Comparison of ENCODE assay signal across 2 cellular contexts in the genomic region with DNA sequence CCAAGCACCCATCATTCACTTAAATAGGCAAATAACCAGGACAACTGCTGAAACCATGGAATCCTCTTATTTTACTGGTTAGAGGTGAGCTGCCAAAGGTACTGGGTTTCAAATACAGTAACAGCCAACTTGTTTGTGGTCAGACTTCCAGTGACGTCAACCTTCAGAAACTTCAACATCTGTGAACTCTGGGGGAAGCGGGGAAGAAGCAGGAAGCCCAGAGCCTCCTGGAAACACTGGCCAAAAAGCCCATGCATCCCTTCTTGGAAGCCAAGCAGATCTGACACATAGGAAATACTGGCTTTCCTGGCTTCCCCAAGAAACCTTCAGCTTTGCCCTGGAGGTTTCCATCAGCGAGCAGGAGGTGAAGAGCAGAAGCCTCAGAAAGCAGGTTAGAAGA.
TF ChIP-seq lines count a peak whose summit lies in the region.

No MANE protein-coding gene starts in this region.

TF ChIP-seq in IMR-90, 13 proteins besides CTCF, POLR2A, EP300 and RAD21:
- no peak for TF ChIP-seq MAZ (IDR thresholded peaks at IDR 0.05; ENCODE audit: borderline replicate concordance, low read depth, low read length)
- TF ChIP-seq CEBPB (IDR thresholded peaks at IDR 0.05; ENCODE audit: low read depth, low read length): no peak
- no peak for TF ChIP-seq RFX5 (IDR thresholded peaks at IDR 0.05; ENCODE audit: low read depth, low read length)
- no peak for TF ChIP-seq CHD1 (IDR thresholded peaks at IDR 0.05; ENCODE audit: low read depth, low read length)
- TF ChIP-seq, protein P1, sequence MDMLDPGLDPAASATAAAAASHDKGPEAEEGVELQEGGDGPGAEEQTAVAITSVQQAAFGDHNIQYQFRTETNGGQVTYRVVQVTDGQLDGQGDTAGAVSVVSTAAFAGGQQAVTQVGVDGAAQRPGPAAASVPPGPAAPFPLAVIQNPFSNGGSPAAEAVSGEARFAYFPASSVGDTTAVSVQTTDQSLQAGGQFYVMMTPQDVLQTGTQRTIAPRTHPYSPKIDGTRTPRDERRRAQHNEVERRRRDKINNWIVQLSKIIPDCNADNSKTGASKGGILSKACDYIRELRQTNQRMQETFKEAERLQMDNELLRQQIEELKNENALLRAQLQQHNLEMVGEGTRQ (IDR thresholded peaks at IDR 0.05; ENCODE audit: low read depth, low read length): no peak
- no peak for TF ChIP-seq BHLHE40 (IDR thresholded peaks at IDR 0.05; ENCODE audit: low read depth, low read length)
- no peak for TF ChIP-seq NFE2L2 (IDR thresholded peaks at IDR 0.05; ENCODE audit: low read depth, low read length)
- TF ChIP-seq RCOR1 (IDR thresholded peaks at IDR 0.05; ENCODE audit: insufficient replicate concordance, low read length): no peak
- no peak for TF ChIP-seq MAFK (IDR thresholded peaks at IDR 0.05; ENCODE audit: low read depth, low read length)
- no peak for TF ChIP-seq FOS (IDR thresholded peaks at IDR 0.05; ENCODE audit: low read depth, low read length)
- TF ChIP-seq SMC3 (IDR thresholded peaks at IDR 0.05; ENCODE audit: low read depth, low read length): no peak
- TF ChIP-seq, protein P2, sequence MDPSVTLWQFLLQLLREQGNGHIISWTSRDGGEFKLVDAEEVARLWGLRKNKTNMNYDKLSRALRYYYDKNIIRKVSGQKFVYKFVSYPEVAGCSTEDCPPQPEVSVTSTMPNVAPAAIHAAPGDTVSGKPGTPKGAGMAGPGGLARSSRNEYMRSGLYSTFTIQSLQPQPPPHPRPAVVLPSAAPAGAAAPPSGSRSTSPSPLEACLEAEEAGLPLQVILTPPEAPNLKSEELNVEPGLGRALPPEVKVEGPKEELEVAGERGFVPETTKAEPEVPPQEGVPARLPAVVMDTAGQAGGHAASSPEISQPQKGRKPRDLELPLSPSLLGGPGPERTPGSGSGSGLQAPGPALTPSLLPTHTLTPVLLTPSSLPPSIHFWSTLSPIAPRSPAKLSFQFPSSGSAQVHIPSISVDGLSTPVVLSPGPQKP (IDR thresholded peaks at IDR 0.05; ENCODE audit: borderline replicate concordance, low read depth, low read length): no peak
TF ChIP-seq in IMR-90: peak in this region for 0.

TF ChIP-seq in K562, 482 proteins besides CTCF, POLR2A, EP300 and RAD21:
- TF ChIP-seq, protein P3, sequence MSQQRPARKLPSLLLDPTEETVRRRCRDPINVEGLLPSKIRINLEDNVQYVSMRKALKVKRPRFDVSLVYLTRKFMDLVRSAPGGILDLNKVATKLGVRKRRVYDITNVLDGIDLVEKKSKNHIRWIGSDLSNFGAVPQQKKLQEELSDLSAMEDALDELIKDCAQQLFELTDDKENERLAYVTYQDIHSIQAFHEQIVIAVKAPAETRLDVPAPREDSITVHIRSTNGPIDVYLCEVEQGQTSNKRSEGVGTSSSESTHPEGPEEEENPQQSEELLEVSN (IDR thresholded peaks at IDR 0.05; ENCODE audit: borderline replicate concordance in 1 of 2, extremely low read depth in 1 of 2, insufficient read depth in 1 of 2, insufficient read length in 1 of 2, low read depth in 1 of 2, low read length in 1 of 2, poor library complexity in 1 of 2, severe bottlenecking in 1 of 2): no peak
- TF ChIP-seq CREM (IDR thresholded peaks at IDR 0.05; ENCODE audit: low read depth) (0 out of 2 replicates have a peak, but pooled peaks have one; percentile 8), ATF7 (IDR thresholded peaks at IDR 0.05) (peak; percentile 54; the same call in 1 of the 2 replicates), DMBX1 (CRISPR knock-in tag; IDR thresholded peaks at IDR 0.05; ENCODE audit: borderline replicate concordance) (no peak), FOXK2 (conservative IDR thresholded peaks at IDR 0.05 in 1 of 2, IDR thresholded peaks at IDR 0.05 in 1 of 2; ENCODE audit: low read depth in 2 of 2) (no peak), HLTF (IDR thresholded peaks at IDR 0.05) (no peak), NR2C1 (IDR thresholded peaks at IDR 0.05) (no peak), NR2C1 (tag; IDR thresholded peaks at IDR 0.05) (no peak)
- TF ChIP-seq, protein P4, sequence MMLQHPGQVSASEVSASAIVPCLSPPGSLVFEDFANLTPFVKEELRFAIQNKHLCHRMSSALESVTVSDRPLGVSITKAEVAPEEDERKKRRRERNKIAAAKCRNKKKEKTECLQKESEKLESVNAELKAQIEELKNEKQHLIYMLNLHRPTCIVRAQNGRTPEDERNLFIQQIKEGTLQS (IDR thresholded peaks at IDR 0.05): peak; percentile 18; the same call in 1 of the 2 replicates
- TF ChIP-seq, protein P4 (CRISPR knock-in tag; conservative IDR thresholded peaks at IDR 0.05): no peak
